17 cellular contexts compared by ENCODE assay signal in the genomic region with DNA sequence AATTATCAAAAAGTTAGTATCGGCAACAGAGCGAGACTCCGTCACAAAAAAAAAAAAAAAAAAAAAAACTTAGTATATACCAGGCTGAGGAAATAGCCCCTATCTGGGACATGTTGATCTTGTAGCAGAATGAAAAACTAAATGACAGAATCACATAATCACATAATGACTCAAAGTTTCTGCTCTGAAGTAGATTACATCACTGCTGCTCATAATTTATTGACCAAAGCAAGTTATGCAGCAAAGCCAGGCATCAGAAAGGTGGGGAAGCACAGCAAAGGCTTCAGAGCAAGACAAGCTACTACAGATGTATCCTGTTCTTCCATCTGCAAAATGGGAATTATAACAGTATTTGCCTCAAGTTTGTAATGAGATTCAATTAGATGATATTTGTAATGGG.
DNase-seq lines count a peak whose midpoint lies in the region; FAIRE-seq and TF ChIP-seq lines count a peak whose summit lies in the region.
"Had no signal": no experiment of that assay in that cellular context is flagged by ENCODE, and none has a peak within 500 bp of the region (broad histone marks: within the 10 kb centered on the region; RNA-seq: fewer than 3 reads in every experiment).

No MANE protein-coding gene starts in this region.

- H3K4me3 ChIP-seq in epithelial cell of proximal tubule (ENCODE audit: low read depth, low read length) (no peak overlapping the region), A673 (ENCODE audit: low read depth, low read length, poor library complexity, severe bottlenecking) (no peak overlapping the region), ascending aorta (no peak overlapping the region)

- POLR2A ChIA-PET in A673 (lab: Charles Lee; ENCODE audit: low non-redundant PET), result no interaction called here

- CTCF ChIA-PET in A673 (lab: Charles Lee), result no interaction called here

- H3K36me3 ChIP-seq in A673 (ENCODE audit: insufficient read depth, low read length, poor library complexity, severe bottlenecking), result no peaks in the 10 kb centered on the region
- no peaks in the 10 kb centered on the region for H3K36me3 ChIP-seq in ascending aorta

- no peak for FAIRE-seq in RCC 7860 (lab: Jason Lieb, UNC)
- FAIRE-seq: GM12892, H1, HTR-8/SVneo had no signal

- H3K4me1 ChIP-seq in A673 (ENCODE audit: insufficient read depth, low read length, poor library complexity, severe bottlenecking) (peaks cover 5% of the 10 kb centered on the region), ascending aorta (no peaks in the 10 kb centered on the region)

- H3K9me3 ChIP-seq in A673 (ENCODE audit: low read depth, low read length, poor library complexity, severe bottlenecking), result no peaks in the 10 kb centered on the region
- H3K9me3 ChIP-seq in ascending aorta, result no peaks in the 10 kb centered on the region
- H3K9me3 ChIP-seq: Caco-2 had no signal

- no peak overlapping the region for H3K27ac ChIP-seq in A673 (ENCODE audit: low read depth, low read length, poor library complexity, severe bottlenecking)
- H3K27ac ChIP-seq in ascending aorta, result no peak overlapping the region
- H3K27ac ChIP-seq: C4-2B had no signal

- intact Hi-C loops in A673 (cut with micrococcal nuclease; ENCODE audit: unreplicated experiment), result no loop called here
- intact Hi-C loops in ascending aorta (cut with DNase I), result no loop called here

- TF ChIP-seq CTCF in epithelial cell of proximal tubule (conservative IDR thresholded peaks at IDR 0.05; ENCODE audit: low read depth, low read length) (no peak), A673 (conservative IDR thresholded peaks at IDR 0.05; ENCODE audit: low read depth, low read length) (no peak), ascending aorta (IDR thresholded peaks at IDR 0.05) (no peak)

- DNase-seq in NOMO-1 treated with DMSO at 0.1 percent for 48 hours (lab: John Stamatoyannopoulos, UW; ENCODE audit: unreplicated experiment) (peak; percentile 12), RCC 7860 (ENCODE audit: low spot score) (peak; percentile 67), epithelial cell of proximal tubule (ENCODE audit: low read depth) (peak; percentile 36), renal cortical epithelial cell (ENCODE audit: low read depth) (peak; percentile 75), A673 (ENCODE audit: low spot score) (no peak), ascending aorta (ENCODE audit: low spot score in 2 of 2) (no peak), NCI-H1105 (lab: John Stamatoyannopoulos, UW) (no peak)
- DNase-seq: AML-193; Caco-2; CD4-positive, alpha-beta T cell; GDM1; H9; IMR-90 had no signal

- H3K27me3 ChIP-seq in A673 (replicated peaks; ENCODE audit: insufficient read depth, low read depth, low read length, poor library complexity) (peaks cover 4% of the 10 kb centered on the region), ascending aorta (no peaks in the 10 kb centered on the region)

- no TSS peak for BruUV-seq in A673 (replicated peaks; lab: Mats Ljungman, UMichigan)

Comparison
In these comparisons a context has a peak if more than half of its experiments do, and no peak if none do; other contexts are left out.
1. DNase-seq: peak in NOMO-1 treated with DMSO at 0.1 percent for 48 hours (single experiment), RCC 7860 (single experiment), epithelial cell of proximal tubule (single experiment) and renal cortical epithelial cell (single experiment); none in A673 (single experiment), ascending aorta (0 of 2) and NCI-H1105 (single experiment).